ENCODE assay signal across 28 cellular contexts in the genomic region with DNA sequence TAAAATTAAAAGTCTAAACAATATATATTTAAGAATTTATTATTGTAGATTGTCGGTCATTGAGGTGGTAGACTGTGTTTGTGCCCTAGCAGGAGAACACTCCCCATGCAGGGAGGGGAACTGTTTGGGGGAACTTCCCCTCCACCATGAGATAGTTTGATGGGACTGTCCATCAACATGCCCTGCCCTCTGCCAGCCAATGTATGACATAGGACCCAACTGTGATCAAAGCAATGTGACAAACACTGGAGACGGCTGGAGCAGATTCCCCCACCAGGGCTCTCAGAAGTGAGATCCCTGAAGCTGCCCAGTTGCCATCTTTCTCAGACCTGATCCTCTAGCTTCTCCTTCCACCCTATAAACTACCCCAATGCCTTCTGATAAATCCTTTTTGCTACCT. TPM values are rescaled to one million over a fixed set of nuclear protein-coding genes. Genes with fewer than 3 reads are reported as not detected.
DNase-seq lines count a peak whose midpoint lies in the region; ATAC-seq and TF ChIP-seq lines count a peak whose summit lies in the region.
"Had no signal": no experiment of that assay in that cellular context is flagged by ENCODE, and none has a peak within 500 bp of the region (broad histone marks: within the 10 kb centered on the region; RNA-seq: fewer than 3 reads in every experiment).

No MANE protein-coding gene starts in this region.

- peak overlapping the region; percentile 76 for H2BK12ac ChIP-seq in trophoblast cell (ENCODE audit: low read length)

- H3K27ac Mint-ChIP-seq in activated CD8-positive, alpha-beta memory T cell treated with anti-CD3 and anti-CD28 coated beads, Interleukin-2, amount 10 ng/mL, durations not matched to agents 7 days and 5 days: peak overlapping the region; percentile 57
- peak overlapping the region; percentile 14 for H3K27ac Mint-ChIP-seq in T-helper 17 cell
- H3K27ac Mint-ChIP-seq: endodermal cell, HFFc6 had no signal

- peaks cover 75% of the 10 kb centered on the region for H3K4me1 Mint-ChIP-seq in activated CD8-positive, alpha-beta memory T cell treated with anti-CD3 and anti-CD28 coated beads, Interleukin-2, amount 10 ng/mL, durations not matched to agents 7 days and 5 days
- H3K4me1 Mint-ChIP-seq in T-helper 17 cell: peaks cover 32% of the 10 kb centered on the region

- H3K9ac ChIP-seq in trophoblast cell (ENCODE audit: low read length): no peak overlapping the region
- H3K9ac ChIP-seq: BLaER1 treated with 17β-estradiol and CSF1 and Interleukin-3, amounts not matched to agents 10 nM and 100 nM; GM23248 had no signal

- H3K4ac ChIP-seq in trophoblast cell (ENCODE audit: low read depth, low read length): peak overlapping the region; percentile 75

- intact Hi-C loops in lower lobe of right lung (cut with DNase I): no loop called here

- H4K91ac ChIP-seq in trophoblast cell (ENCODE audit: low read depth, low read length): peak overlapping the region; percentile 62

- no peak for TF ChIP-seq CTCF in lower lobe of right lung (IDR thresholded peaks at IDR 0.05)

- no peak overlapping the region for H3K18ac ChIP-seq in trophoblast cell (ENCODE audit: low read length)

- H2BK120ac ChIP-seq in trophoblast cell (ENCODE audit: insufficient read depth, low read length, poor library complexity): peak overlapping the region; percentile 66

- H3K9me3 Mint-ChIP-seq in activated CD8-positive, alpha-beta memory T cell treated with anti-CD3 and anti-CD28 coated beads, Interleukin-2, amount 10 ng/mL, durations not matched to agents 7 days and 5 days (ENCODE audit: low read depth): no peaks in the 10 kb centered on the region
- H3K9me3 Mint-ChIP-seq: HFFc6 had no signal

- H3K36me3 ChIP-seq in trophoblast cell (ENCODE audit: control insufficient read depth in 1 of 2, insufficient read depth in 2 of 2, low read length in 2 of 2) (no peaks in the 10 kb centered on the region), lower lobe of right lung (no peaks in the 10 kb centered on the region)
- H3K36me3 ChIP-seq: esophagus muscularis mucosa, Peyer's patch had no signal

- H3K4me2 ChIP-seq in trophoblast cell (ENCODE audit: low read length): no peak overlapping the region
- H3K4me2 ChIP-seq: hepatocyte had no signal

- CTCF ChIA-PET in activated CD8-positive, alpha-beta memory T cell treated with anti-CD3 and anti-CD28 coated beads, Interleukin-2, amount 10 ng/mL, durations not matched to agents 7 days and 5 days (lab: Charles Lee): no interaction called here

- H3K36me3 Mint-ChIP-seq in activated CD8-positive, alpha-beta memory T cell treated with anti-CD3 and anti-CD28 coated beads, Interleukin-2, amount 10 ng/mL, durations not matched to agents 7 days and 5 days: peaks cover 12% of the 10 kb centered on the region
- no peaks in the 10 kb centered on the region for H3K36me3 Mint-ChIP-seq in T-helper 17 cell (ENCODE audit: low read depth)

- H3K27me3 Mint-ChIP-seq in activated CD8-positive, alpha-beta memory T cell treated with anti-CD3 and anti-CD28 coated beads, Interleukin-2, amount 10 ng/mL, durations not matched to agents 7 days and 5 days: no peaks in the 10 kb centered on the region
- no peaks in the 10 kb centered on the region for H3K27me3 Mint-ChIP-seq in T-helper 17 cell

- H4K12ac ChIP-seq in trophoblast cell (ENCODE audit: low read depth, low read length): no peak overlapping the region

- no CpG with 5 or more reads among the region's 2 CpGs for WGBS in trophoblast cell (ENCODE audit: extremely low coverage, insufficient coverage, insufficient read length)

- no peak overlapping the region for H3K4me3 Mint-ChIP-seq in activated CD8-positive, alpha-beta memory T cell treated with anti-CD3 and anti-CD28 coated beads, Interleukin-2, amount 10 ng/mL, durations not matched to agents 7 days and 5 days
- H3K4me3 Mint-ChIP-seq in T-helper 17 cell: no peak overlapping the region
- H3K4me3 Mint-ChIP-seq: endodermal cell, HFFc6 had no signal

- H3K9me3 ChIP-seq in T-helper 17 cell (ENCODE audit: control insufficient read depth, low read length, poor library complexity, severe bottlenecking): no peaks in the 10 kb centered on the region
- H3K9me3 ChIP-seq in trophoblast cell (ENCODE audit: insufficient read depth, low read depth, low read length): no peaks in the 10 kb centered on the region
- no peaks in the 10 kb centered on the region for H3K9me3 ChIP-seq in lower lobe of right lung
- H3K9me3 ChIP-seq: esophagus muscularis mucosa, Peyer's patch had no signal

- H3K27ac ChIP-seq in trophoblast cell (ENCODE audit: low read depth, low read length) (no peak overlapping the region), lower lobe of right lung (no peak overlapping the region)
- H3K27ac ChIP-seq: BLaER1 treated with 17β-estradiol and CSF1 and Interleukin-3, amounts not matched to agents 10 nM and 100 nM; esophagus muscularis mucosa; GM23248; hepatocyte; Peyer's patch; skin epidermis had no signal

- H2AK5ac ChIP-seq in trophoblast cell (ENCODE audit: low read length): peak overlapping the region; percentile 83

- H3K79me2 ChIP-seq in trophoblast cell (ENCODE audit: control insufficient read depth, insufficient read depth, low read length, poor library complexity): peaks cover 8% of the 10 kb centered on the region
- H3K79me2 ChIP-seq: hepatocyte had no signal

- no peak overlapping the region for H2BK5ac ChIP-seq in trophoblast cell (ENCODE audit: low read depth, low read length, poor library complexity)

- H4K8ac ChIP-seq in trophoblast cell (ENCODE audit: low read depth, low read length): peak overlapping the region; percentile 47

- H3K79me1 ChIP-seq in trophoblast cell (ENCODE audit: low read length): peaks cover 17% of the 10 kb centered on the region

- H3K4me1 ChIP-seq in trophoblast cell (ENCODE audit: control insufficient read depth in 1 of 2, insufficient read depth in 2 of 2, low read length in 2 of 2) (peaks cover 15 to 21% of the 10 kb centered on the region in 2 experiments), lower lobe of right lung (peaks cover 26% of the 10 kb centered on the region)
- H3K4me1 ChIP-seq: esophagus muscularis mucosa, Peyer's patch had no signal

- ATAC-seq in activated CD8-positive, alpha-beta memory T cell treated with anti-CD3 and anti-CD28 coated beads, Interleukin-2, amount 10 ng/mL, durations not matched to agents 7 days and 5 days: no peak
- ATAC-seq in GM18861 (IDR thresholded peaks at IDR 0.05; ENCODE audit: unreplicated experiment): peak; percentile 25
- no peak for ATAC-seq in T-helper 17 cell
- ATAC-seq in lower lobe of right lung: no peak
- ATAC-seq in HG02798 (IDR thresholded peaks at IDR 0.05; ENCODE audit: poor library complexity, unreplicated experiment): no peak

- H3K14ac ChIP-seq in trophoblast cell (ENCODE audit: low read length): peak overlapping the region; percentile 70

- H3K4me3 ChIP-seq in trophoblast cell (ENCODE audit: low read depth, low read length) (no peak overlapping the region), lower lobe of right lung (no peak overlapping the region)
- H3K4me3 ChIP-seq: BLaER1 treated with 17β-estradiol and CSF1 and Interleukin-3, amounts not matched to agents 10 nM and 100 nM; esophagus muscularis mucosa; GM23248; hepatocyte; Peyer's patch; skin epidermis had no signal

- no peak overlapping the region for H2AFZ ChIP-seq in trophoblast cell (ENCODE audit: insufficient read depth, low read length, poor library complexity)
- H2AFZ ChIP-seq: GM23248, hepatocyte had no signal

- H3K23ac ChIP-seq in trophoblast cell (ENCODE audit: low read length): no peak overlapping the region

- DNase-seq in activated CD8-positive, alpha-beta memory T cell treated with anti-CD3 and anti-CD28 coated beads, Interleukin-2, amount 10 ng/mL, durations not matched to agents 7 days and 5 days: no peak
- DNase-seq in activated CD8-positive, alpha-beta memory T cell treated with anti-CD3 and anti-CD28 coated beads, Interleukin-2, amount 50 U/mL, for 4 hours: no peak
- DNase-seq in T-helper 17 cell (no peak), trophoblast cell (no peak), lower lobe of right lung (no peak)
- DNase-seq: ACHN; activated CD4-positive, alpha-beta T cell treated with anti-CD3 and anti-CD28 coated beads, Interleukin-2, amount 50 U/mL, for 4 hours; activated naive CD4-positive, alpha-beta T cell treated with anti-CD3 and anti-CD28 coated beads, Interleukin-2, amount 50 U/mL, for 16 hours; activated T-cell treated with anti-CD3 and anti-CD28 coated beads, Interleukin-2, amount 50 U/mL, for 48 hours; aorta; Calu3; endodermal cell; GM23248; HFFc6; mesendoderm; MM.1S; NCI-H524 treated with DMSO at 0.1 percent for 48 hours; NK-92 treated with Interleukin-12 subunit alpha and Interleukin-12 subunit beta, amount 100 ng/mL, for 24 hours; occipital lobe; Peyer's patch; SIG-M5; stimulated activated CD4-positive, alpha-beta T cell treated with anti-CD3 and anti-CD28 coated beads, Interleukin-2, amount 100 ng/mL, for 24 hours had no signal

- H3K27me3 ChIP-seq in trophoblast cell (ENCODE audit: insufficient read depth, low read length): no peaks in the 10 kb centered on the region
- H3K27me3 ChIP-seq in lower lobe of right lung (ENCODE audit: low read depth): no peaks in the 10 kb centered on the region
- H3K27me3 ChIP-seq: BLaER1 treated with 17β-estradiol and CSF1 and Interleukin-3, amounts not matched to agents 10 nM and 100 nM; esophagus muscularis mucosa; hepatocyte; Peyer's patch had no signal

RNA-seq across cellular contexts. Expression of a gene that starts 44.9 kb away (rescaled TPM):
- total RNA-seq in activated CD8-positive, alpha-beta memory T cell treated with anti-CD3 and anti-CD28 coated beads, Interleukin-2, amount 10 ng/mL, durations not matched to agents 7 days and 5 days: 100 to 1,000 TPM in 1 of 2 experiments, 10 to 100 TPM in 1; 99.7 to 119 TPM
- total RNA-seq in T-helper 17 cell (100 to 1,000 TPM; 117 to 123 TPM), lower lobe of right lung (49.4 TPM)
- polyA plus RNA-seq in trophoblast cell (2013): 115 and 120 TPM in 2 replicates
